Comparison of ENCODE assay signal across 8 cellular contexts in genomic region chr19:54473071-54473941, GRCh38. TPM values are rescaled to one million over a fixed set of nuclear protein-coding genes. Genes with fewer than 3 reads are reported as not detected.
A peak's percentile ranks its signal among the peaks of the same experiment; 100 is the strongest.
DNase-seq lines count a peak whose midpoint lies in the region; ATAC-seq, FAIRE-seq and TF ChIP-seq lines count a peak whose summit lies in the region.

TSS of gene CDC42EP5 (minus strand) at chr19:54473296. CDS start at chr19:54465547, 7,749 bp downstream.

- no peak for TF ChIP-seq POLR2A in GM12891 (IDR thresholded peaks at IDR 0.05; ENCODE audit: low read depth, low read length)

- peaks cover 45% of the 10 kb centered on the region for H3K27me3 Mint-ChIP-seq in activated CD4-positive, alpha-beta T cell treated with anti-CD3 and anti-CD28 coated beads, Interleukin-2, amount 10 ng/mL, durations not matched to agents 7 days and 5 days

- no peak for TF ChIP-seq CTCF in choroid plexus epithelial cell (conservative IDR thresholded peaks at IDR 0.05; ENCODE audit: low read depth, low read length)

- POLR2A ChIA-PET in activated CD4-positive, alpha-beta T cell treated with anti-CD3 and anti-CD28 coated beads, Interleukin-2, amount 10 ng/mL, durations not matched to agents 7 days and 5 days (lab: Charles Lee) = no interaction called here

- H3K9ac ChIP-seq in subcutaneous abdominal adipose tissue (ENCODE audit: low read length in 5 of 5) = peak within 1 kb of the TSS in 3 of 5 donors; percentile 2 to 68 (median 56)

- H3K4me1 Mint-ChIP-seq in activated CD4-positive, alpha-beta T cell treated with anti-CD3 and anti-CD28 coated beads, Interleukin-2, amount 10 ng/mL, durations not matched to agents 7 days and 5 days = peaks cover 4% of the 10 kb centered on the region

- ATAC-seq in left lobe of liver = peak; percentile 76

- no peaks in the 10 kb centered on the region for H3K9me3 ChIP-seq in subcutaneous abdominal adipose tissue (ENCODE audit: control insufficient read depth in 5 of 5, low read length in 5 of 5)

- FAIRE-seq in GM12891 (lab: Jason Lieb, UNC) = no peak

- peak within 1 kb of the TSS; percentile 55 for H3K27ac Mint-ChIP-seq in activated CD4-positive, alpha-beta T cell treated with anti-CD3 and anti-CD28 coated beads, Interleukin-2, amount 10 ng/mL, durations not matched to agents 7 days and 5 days

- no peaks in the 10 kb centered on the region for H3K9me3 Mint-ChIP-seq in activated CD4-positive, alpha-beta T cell treated with anti-CD3 and anti-CD28 coated beads, Interleukin-2, amount 10 ng/mL, durations not matched to agents 7 days and 5 days

- CTCF ChIA-PET in activated CD4-positive, alpha-beta T cell treated with anti-CD3 and anti-CD28 coated beads, Interleukin-2, amount 10 ng/mL, durations not matched to agents 7 days and 5 days (lab: Charles Lee) = no interaction called here

- peak within 1 kb of the TSS; percentile 57 for H3K27ac ChIP-seq in subcutaneous abdominal adipose tissue (ENCODE audit: low read depth, low read length)

- H3K27me3 ChIP-seq in subcutaneous abdominal adipose tissue (ENCODE audit: control insufficient read depth in 5 of 5, insufficient read depth in 4 of 5, low read length in 5 of 5) = peaks cover 5 to 24% (median 20%) of the 10 kb centered on the region in 5 donors

- no peaks in the 10 kb centered on the region for H3K36me3 Mint-ChIP-seq in activated CD4-positive, alpha-beta T cell treated with anti-CD3 and anti-CD28 coated beads, Interleukin-2, amount 10 ng/mL, durations not matched to agents 7 days and 5 days (ENCODE audit: low read depth)

- H3K4me3 ChIP-seq in choroid plexus epithelial cell (ENCODE audit: low read depth, low read length) (peak within 1 kb of the TSS; percentile 67), subcutaneous abdominal adipose tissue (ENCODE audit: low read depth in 1 of 5, low read length in 5 of 5) (peak within 1 kb of the TSS; percentile 25 to 61 (median 51))

- no peak for DNase-seq in activated CD4-positive, alpha-beta T cell treated with anti-CD3 and anti-CD28 coated beads, Interleukin-2, amount 10 ng/mL, durations not matched to agents 7 days and 5 days
- no peak for DNase-seq in activated CD4-positive, alpha-beta T cell treated with anti-CD3 and anti-CD28 coated beads for 1 hour
- DNase-seq in choroid plexus epithelial cell (ENCODE audit: low read depth) = peak; percentile 92
- DNase-seq in left lobe of liver (ENCODE audit: low spot score) = no peak
- no peak for DNase-seq in GM12891 (ENCODE audit: insufficient read length, low spot score)
- no peak for DNase-seq in hippocampal formation (lab: John Stamatoyannopoulos, UW)
- no peak for DNase-seq in NCI-H1930 (lab: John Stamatoyannopoulos, UW)

- peaks cover 1 to 35% (median 26%) of the 10 kb centered on the region in 5 donors for H3K4me1 ChIP-seq in subcutaneous abdominal adipose tissue (ENCODE audit: control insufficient read depth in 5 of 5, insufficient read depth in 5 of 5, low read length in 5 of 5)

- no peaks in the 10 kb centered on the region for H3K36me3 ChIP-seq in subcutaneous abdominal adipose tissue (ENCODE audit: control insufficient read depth in 5 of 5, insufficient read depth in 5 of 5, low read length in 5 of 5)

- H3K4me3 Mint-ChIP-seq in activated CD4-positive, alpha-beta T cell treated with anti-CD3 and anti-CD28 coated beads, Interleukin-2, amount 10 ng/mL, durations not matched to agents 7 days and 5 days = no peak within 1 kb of the TSS

TF ChIP-seq in GM12891, 5 proteins besides CTCF, POLR2A, EP300 and RAD21:
- no peak for TF ChIP-seq POU2F2 (IDR thresholded peaks at IDR 0.05; ENCODE audit: low read depth, low read length)
- TF ChIP-seq TAF1 (IDR thresholded peaks at IDR 0.05; ENCODE audit: low read depth, low read length) = no peak
- no peak for TF ChIP-seq SPI1 (IDR thresholded peaks at IDR 0.05; ENCODE audit: low read depth, low read length)
- TF ChIP-seq PAX5 (IDR thresholded peaks at IDR 0.05; ENCODE audit: insufficient read depth, low read length, severe bottlenecking) = no peak
- no peak for TF ChIP-seq POLR2AphosphoS5 (IDR thresholded peaks at IDR 0.05; ENCODE audit: low read depth, low read length)

RNA-seq across cellular contexts. Expression of gene CDC42EP5, which starts in this region (rescaled TPM):
- not detected for total RNA-seq in activated CD4-positive, alpha-beta T cell treated with anti-CD3 and anti-CD28 coated beads, Interleukin-2, amount 10 ng/mL, durations not matched to agents 7 days and 5 days
- 2.4 TPM for total RNA-seq in left lobe of liver
- polyA plus RNA-seq in GM12891 (2012; ENCODE audit: low read depth, missing spikeins) = 1.3 TPM
